ENCODE assay signal across 21 cellular contexts in genomic region chr2:36052819-36053218, GRCh38.
A peak's percentile ranks its signal among the peaks of the same experiment; 100 is the strongest.
DNase-seq lines count a peak whose midpoint lies in the region; ATAC-seq and FAIRE-seq lines count a peak whose summit lies in the region.
"Had no signal": no experiment of that assay in that cellular context is flagged by ENCODE, and none has a peak within 500 bp of the region (broad histone marks: within the 10 kb centered on the region; RNA-seq: fewer than 3 reads in every experiment).

No MANE protein-coding gene starts in this region.

- no peaks in the 10 kb centered on the region for H3K4me1 ChIP-seq in small intestine (ENCODE audit: control insufficient read depth in 2 of 2, insufficient read depth in 1 of 2, low read depth in 1 of 2, low read length in 1 of 2)
- H3K4me1 ChIP-seq: A549, Caco-2 had no signal

- H3K27ac ChIP-seq in small intestine (ENCODE audit: low read depth in 1 of 2, low read length in 1 of 2) = no peak overlapping the region
- H3K27ac ChIP-seq: 22Rv1; A549; BLaER1 treated with 17β-estradiol and CSF1 and Interleukin-3, amounts not matched to agents 10 nM and 100 nM; C4-2B had no signal

- H3K27me3 ChIP-seq in small intestine (ENCODE audit: control insufficient read depth in 2 of 2, insufficient read depth in 2 of 2, low read length in 2 of 2) = no peaks in the 10 kb centered on the region
- H3K27me3 ChIP-seq: BLaER1 treated with 17β-estradiol and CSF1 and Interleukin-3, amounts not matched to agents 10 nM and 100 nM had no signal

- FAIRE-seq in GM18507 (lab: Jason Lieb, UNC) (peak; percentile 35), GM19239 (lab: Jason Lieb, UNC) (peak; percentile 52), small intestine (lab: Jason Lieb, UNC) (no peak)
- FAIRE-seq: A549, D721Med, G401.6, GM12891 had no signal

- no peaks in the 10 kb centered on the region for H3K9me3 ChIP-seq in small intestine (ENCODE audit: control insufficient read depth, low read depth)
- H3K9me3 ChIP-seq: Caco-2 had no signal

- peak; percentile 6 for DNase-seq in DMS53 (lab: John Stamatoyannopoulos, UW)
- DNase-seq in DMS53 treated with DMSO at 0.1 percent for 48 hours (lab: John Stamatoyannopoulos, UW; ENCODE audit: unreplicated experiment) = no peak
- no peak for DNase-seq in GM18507 (ENCODE audit: extremely low spot score, insufficient read length, low read depth)
- no peak for DNase-seq in GM19239 (ENCODE audit: insufficient read length, low spot score)
- DNase-seq in small intestine = peak; percentile 25
- no peak for DNase-seq in NCI-H774 (lab: John Stamatoyannopoulos, UW)
- DNase-seq: AML-193; Caco-2; Calu3; CD4-positive, alpha-beta T cell; CD8-positive, alpha-beta T cell; DMS79 treated with DMSO at 0.1 percent for 48 hours; GF-D8 had no signal

- no peaks in the 10 kb centered on the region for H3K36me3 ChIP-seq in small intestine (ENCODE audit: control insufficient read depth in 2 of 2, insufficient read depth in 2 of 2, low read length in 2 of 2)
- H3K36me3 ChIP-seq: BLaER1 treated with 17β-estradiol and CSF1 and Interleukin-3, amounts not matched to agents 10 nM and 100 nM had no signal

- 23 to 56% (median 54%) methylated on average over 1 of the region's 1 CpG for WGBS in small intestine, 3 donors

- ATAC-seq in GM18907 (IDR thresholded peaks at IDR 0.05; ENCODE audit: unreplicated experiment) = no peak
- ATAC-seq: CD8-positive, alpha-beta T cell had no signal

- no peak overlapping the region for H3K4me3 ChIP-seq in small intestine (ENCODE audit: low read depth in 1 of 2, low read length in 2 of 2)
- H3K4me3 ChIP-seq: A549; BLaER1 treated with 17β-estradiol and CSF1 and Interleukin-3, amounts not matched to agents 10 nM and 100 nM had no signal

Comparison
In these comparisons a context has a peak if more than half of its experiments do, and no peak if none do; other contexts are left out.
1. DNase-seq: peak in DMS53 (single experiment) and small intestine (single experiment); none in DMS53 treated with DMSO at 0.1 percent for 48 hours (single experiment), GM18507 (single experiment), GM19239 (single experiment) and NCI-H774 (single experiment).